8 cellular contexts compared by ENCODE assay signal in the genomic region with DNA sequence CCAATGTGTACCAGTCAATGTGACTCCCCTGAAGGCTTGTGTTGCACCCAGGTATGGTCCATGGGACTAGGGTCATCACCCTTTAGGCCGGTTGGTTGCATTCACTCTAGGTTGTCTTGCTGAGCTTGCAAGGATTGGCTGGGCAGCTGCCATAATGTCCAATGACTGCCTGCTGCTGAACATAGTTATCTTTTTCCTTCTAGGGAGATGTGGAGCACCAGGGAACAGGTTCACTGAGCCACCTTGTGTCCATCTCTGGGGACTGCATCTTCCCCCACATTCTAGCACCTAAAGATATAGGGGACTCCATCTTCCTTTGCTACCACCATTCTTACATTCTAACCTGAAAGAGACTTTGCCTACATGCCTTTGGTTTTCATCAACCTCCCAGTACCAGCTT.
DNase-seq lines count a peak whose midpoint lies in the region; ATAC-seq, FAIRE-seq and TF ChIP-seq lines count a peak whose summit lies in the region.

No MANE protein-coding gene starts in this region.

- H3K9me3 Mint-ChIP-seq in WTC11 (no peaks in the 10 kb centered on the region), naive B cell (no peaks in the 10 kb centered on the region)

- peak; percentile 67 for FAIRE-seq in endothelial cell of umbilical vein (lab: Jason Lieb, UNC)

- peak; percentile 93 for ATAC-seq in GM19023 (IDR thresholded peaks at IDR 0.05; ENCODE audit: unreplicated experiment)
- ATAC-seq in HG03066 (IDR thresholded peaks at IDR 0.05; ENCODE audit: low read depth, unreplicated experiment): peak; percentile 93
- peak; percentile 95 for ATAC-seq in WTC11
- peak; percentile 41 to 46 for ATAC-seq in naive B cell (ENCODE audit: low read depth in 2 of 2)

- H3K4me1 ChIP-seq in BLaER1 treated with 17β-estradiol and CSF1 and Interleukin-3, amounts not matched to agents 10 nM and 100 nM: peaks cover 33 to 71% (median 36%) of the 10 kb centered on the region in 10 experiments
- H3K4me1 ChIP-seq in endothelial cell of umbilical vein (ENCODE audit: control insufficient read depth, extremely low read depth, insufficient read depth, low read length) (peaks cover 13% of the 10 kb centered on the region), transverse colon (peaks cover 0 to 20% (median 2%) of the 10 kb centered on the region in 4 donors)

- TF ChIP-seq EP300 in transverse colon (IDR thresholded peaks at IDR 0.05; ENCODE audit: low read depth): no peak

- H3K4me3 Mint-ChIP-seq in WTC11 (no peak overlapping the region), naive B cell (no peak overlapping the region)

- in situ Hi-C loops in transverse colon (cut with MboI; ENCODE audit: low pct_ligation_motif_present in 1 of 4, low pct_unique_long_range_greater_than_20kb in 1 of 4, low sequenced_read_pairs in 3 of 4): loop anchor here in 1 of 4 donors (25.0 kb wide), 1 partner anchor 740 kb away; no protein-coding TSS in a partner anchor

- H3K36me3 Mint-ChIP-seq in WTC11 (no peaks in the 10 kb centered on the region), naive B cell (no peaks in the 10 kb centered on the region)

- peak overlapping the region in 10 of 11 experiments; percentile 39 to 73 (median 58); a peak in 16 of 22 replicates for H3K4me2 ChIP-seq in BLaER1 treated with 17β-estradiol and CSF1 and Interleukin-3, amounts not matched to agents 10 nM and 100 nM
- no peak overlapping the region for H3K4me2 ChIP-seq in endothelial cell of umbilical vein (ENCODE audit: insufficient read depth, low read length)

- 73% methylated on average over 1 of the region's 1 CpG; no CpG with 5 or more reads in 1 of the 2 donors for WGBS in transverse colon (ENCODE audit: low coverage in 1 of 2), 2 donors

- H3K9me3 ChIP-seq in BLaER1 treated with 17β-estradiol and CSF1 and Interleukin-3, amounts not matched to agents 10 nM and 100 nM (replicated peaks in 1 of 11): peaks cover 0 to 72% (median 64%) of the 10 kb centered on the region in 11 experiments; a peak in 18 of 22 replicates
- H3K9me3 ChIP-seq in endothelial cell of umbilical vein (replicated peaks; ENCODE audit: control insufficient read depth, insufficient read depth, low read length) (no peaks in the 10 kb centered on the region), transverse colon (no peaks in the 10 kb centered on the region)

- TF ChIP-seq POLR2A in endothelial cell of umbilical vein (IDR thresholded peaks at IDR 0.05; ENCODE audit: low read depth, low read length): no peak
- no peak for TF ChIP-seq POLR2A in transverse colon (IDR thresholded peaks at IDR 0.05)

- intact Hi-C loops in endothelial cell of umbilical vein (cut with micrococcal nuclease) (loop anchor here (1.0 to 5.0 kb wide), 9 partner anchors 95 to 905 kb away; a partner anchor contains a TSS), transverse colon (cut with DNase I; ENCODE audit: low total_unique reads) (no loop called here)

- peaks cover 9% of the 10 kb centered on the region for H3K4me1 Mint-ChIP-seq in WTC11
- H3K4me1 Mint-ChIP-seq in naive B cell: peaks cover 17 to 31% (median 24%) of the 10 kb centered on the region in 3 donors

- H3K9me1 ChIP-seq in endothelial cell of umbilical vein (replicated peaks; ENCODE audit: control insufficient read depth, extremely low read depth, insufficient read depth, low read length): no peaks in the 10 kb centered on the region

- H3K79me2 ChIP-seq in endothelial cell of umbilical vein (ENCODE audit: control insufficient read depth, insufficient read depth, low read length): no peaks in the 10 kb centered on the region

- no peak overlapping the region for H3K4me3 ChIP-seq in BLaER1 treated with 17β-estradiol and CSF1 and Interleukin-3, amounts not matched to agents 10 nM and 100 nM
- H3K4me3 ChIP-seq in endothelial cell of umbilical vein (replicated peaks in 1 of 3; ENCODE audit: insufficient read depth in 1 of 3, low read depth in 1 of 3, low read length in 3 of 3) (no peak overlapping the region), transverse colon (no peak overlapping the region)

- no peaks in the 10 kb centered on the region for H3K27me3 ChIP-seq in BLaER1 treated with 17β-estradiol and CSF1 and Interleukin-3, amounts not matched to agents 10 nM and 100 nM
- no peaks in the 10 kb centered on the region for H3K27me3 ChIP-seq in endothelial cell of umbilical vein (ENCODE audit: control insufficient read depth in 2 of 2, insufficient read depth in 2 of 2, low read length in 2 of 2)
- H3K27me3 ChIP-seq in transverse colon: no peaks in the 10 kb centered on the region

- H3K36me3 ChIP-seq in BLaER1 treated with 17β-estradiol and CSF1 and Interleukin-3, amounts not matched to agents 10 nM and 100 nM: 0 out of 22 replicates have a peak, but pooled peaks cover 0 to 6% (median 0%) of the 10 kb centered on the region in 11 experiments
- H3K36me3 ChIP-seq in endothelial cell of umbilical vein (ENCODE audit: control insufficient read depth in 2 of 2, extremely low read depth in 1 of 2, insufficient read depth in 2 of 2, low read length in 2 of 2): no peaks in the 10 kb centered on the region
- H3K36me3 ChIP-seq in transverse colon: no peaks in the 10 kb centered on the region

- TF ChIP-seq CTCF in WTC11 (IDR thresholded peaks at IDR 0.05) (peak; percentile 40), endothelial cell of umbilical vein (IDR thresholded peaks at IDR 0.05; ENCODE audit: extremely low read depth in 1 of 2, insufficient read depth in 1 of 2, low read depth in 1 of 2, low read length in 2 of 2) (peak; percentile 52 to 57), transverse colon (IDR thresholded peaks at IDR 0.05) (peak; percentile 55 to 79 (median 66))

- no peak overlapping the region for H2AFZ ChIP-seq in endothelial cell of umbilical vein (ENCODE audit: low read depth, low read length)

- H4K20me1 ChIP-seq in BLaER1 treated with 17β-estradiol and CSF1 and Interleukin-3, amounts not matched to agents 10 nM and 100 nM: no peaks in the 10 kb centered on the region
- H4K20me1 ChIP-seq in endothelial cell of umbilical vein (replicated peaks; ENCODE audit: control insufficient read depth, extremely low read depth, insufficient read depth, low read length): no peaks in the 10 kb centered on the region

- POLR2A ChIA-PET in WTC11 (lab: Charles Lee): no interaction called here
- POLR2A ChIA-PET in endothelial cell of umbilical vein (lab: Charles Lee): no interaction called here

- H3K27me3 Mint-ChIP-seq in WTC11 (ENCODE audit: low read depth) (no peaks in the 10 kb centered on the region), naive B cell (no peaks in the 10 kb centered on the region)

- CTCF ChIA-PET in WTC11 (lab: Charles Lee): interaction anchor here (0.5 to 1.1 kb wide), 3 partner anchors 166 to 390 kb away, joined by 3 to 4 read pairs (median 4); no protein-coding TSS in a partner anchor
- CTCF ChIA-PET in endothelial cell of umbilical vein (lab: Charles Lee): interaction anchor here (0.8 to 3.2 kb wide), 8 partner anchors 25 to 905 kb away, joined by 3 to 24 read pairs (median 5); no protein-coding TSS in a partner anchor

- no peak overlapping the region for H3K27ac Mint-ChIP-seq in WTC11
- H3K27ac Mint-ChIP-seq in naive B cell: peak overlapping the region in 1 of 6 donors; percentile 21

- dilution Hi-C loops in endothelial cell of umbilical vein (cut with MboI; ENCODE audit: extremely low pct_ligation_motif_present, low sequenced_read_pairs): no loop called here

- no peak overlapping the region for H3K9ac ChIP-seq in BLaER1 treated with 17β-estradiol and CSF1 and Interleukin-3, amounts not matched to agents 10 nM and 100 nM
- H3K9ac ChIP-seq in endothelial cell of umbilical vein (replicated peaks; ENCODE audit: extremely low read depth, insufficient read depth, low read length): no peak overlapping the region

- DNase-seq in NCI-H2107 treated with DMSO at 0.1 percent for 48 hours (lab: John Stamatoyannopoulos, UW; ENCODE audit: unreplicated experiment) (peak; percentile 83), WTC11 (ENCODE audit: low spot score) (peak; percentile 61), endothelial cell of umbilical vein (ENCODE audit: low read depth, low spot score) (peak; percentile 41), naive B cell (peak; percentile 11), transverse colon (peak; percentile 69)

- no TSS peak for BruUV-seq in endothelial cell of umbilical vein (replicated peaks; lab: Mats Ljungman, UMichigan)

- H3K27ac ChIP-seq in BLaER1 treated with 17β-estradiol and CSF1 and Interleukin-3, amounts not matched to agents 10 nM and 100 nM: peak overlapping the region in 2 of 11 experiments; percentile 40 to 49; a peak in 2 of 22 replicates
- H3K27ac ChIP-seq in endothelial cell of umbilical vein (ENCODE audit: insufficient read depth, low read depth, low read length) (no peak overlapping the region), transverse colon (no peak overlapping the region)

TF ChIP-seq in WTC11, 78 proteins besides CTCF, POLR2A, EP300 and RAD21 (continues in another document):
- TF ChIP-seq, protein P1, sequence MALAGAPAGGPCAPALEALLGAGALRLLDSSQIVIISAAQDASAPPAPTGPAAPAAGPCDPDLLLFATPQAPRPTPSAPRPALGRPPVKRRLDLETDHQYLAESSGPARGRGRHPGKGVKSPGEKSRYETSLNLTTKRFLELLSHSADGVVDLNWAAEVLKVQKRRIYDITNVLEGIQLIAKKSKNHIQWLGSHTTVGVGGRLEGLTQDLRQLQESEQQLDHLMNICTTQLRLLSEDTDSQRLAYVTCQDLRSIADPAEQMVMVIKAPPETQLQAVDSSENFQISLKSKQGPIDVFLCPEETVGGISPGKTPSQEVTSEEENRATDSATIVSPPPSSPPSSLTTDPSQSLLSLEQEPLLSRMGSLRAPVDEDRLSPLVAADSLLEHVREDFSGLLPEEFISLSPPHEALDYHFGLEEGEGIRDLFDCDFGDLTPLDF (CRISPR knock-in tag; IDR thresholded peaks at IDR 0.05): no peak
- no peak for TF ChIP-seq TP53 (CRISPR knock-in tag; IDR thresholded peaks at IDR 0.05)

TF ChIP-seq in endothelial cell of umbilical vein, 7 proteins besides CTCF, POLR2A, EP300 and RAD21:
- TF ChIP-seq, protein P2, sequence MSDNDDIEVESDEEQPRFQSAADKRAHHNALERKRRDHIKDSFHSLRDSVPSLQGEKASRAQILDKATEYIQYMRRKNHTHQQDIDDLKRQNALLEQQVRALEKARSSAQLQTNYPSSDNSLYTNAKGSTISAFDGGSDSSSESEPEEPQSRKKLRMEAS (IDR thresholded peaks at IDR 0.05; ENCODE audit: insufficient read depth, insufficient read length): no peak
- TF ChIP-seq GATA2 (IDR thresholded peaks at IDR 0.05; ENCODE audit: insufficient read depth, insufficient read length, low read depth, low read length) (no peak), EZH2 (IDR thresholded peaks at IDR 0.05; ENCODE audit: borderline replicate concordance, low read depth, low read length, severe bottlenecking) (no peak), MYC (IDR thresholded peaks at IDR 0.05; ENCODE audit: low read depth, low read length) (no peak)

Comparison
In these comparisons a context has a peak if more than half of its experiments do, and no peak if none do; other contexts are left out.
1. ATAC-seq: peak in every context shown above with its lines; median percentile 95 in WTC11; 93 in GM19023; 93 in HG03066; 44 in naive B cell.
2. DNase-seq: peak in every context shown above with its lines; median percentile 83 in NCI-H2107 treated with DMSO at 0.1 percent for 48 hours; 69 in transverse colon; 61 in WTC11; 41 in endothelial cell of umbilical vein; 11 in naive B cell.